23 cellular contexts compared by ENCODE assay signal in the genomic region with DNA sequence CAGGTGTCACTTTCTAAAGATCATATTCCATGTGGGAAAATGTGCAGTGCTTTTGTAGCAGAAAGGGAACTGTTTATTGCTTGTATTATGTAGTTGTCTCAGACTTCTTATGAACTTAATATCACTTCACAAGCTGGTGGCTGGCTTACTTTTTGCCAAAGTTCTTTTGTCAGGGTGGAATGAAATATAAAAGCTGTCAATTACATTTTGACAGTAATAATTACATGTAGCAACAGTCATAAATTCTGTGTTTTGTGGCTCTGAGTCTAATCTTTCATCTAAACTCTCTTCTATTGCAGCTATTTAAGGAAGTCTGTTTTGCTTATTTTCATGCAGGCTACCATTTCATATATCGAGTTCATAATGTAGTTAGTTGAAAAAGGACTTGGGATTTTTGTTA.
"Had no signal": no experiment of that assay in that cellular context is flagged by ENCODE, and none has a peak within 500 bp of the region (broad histone marks: within the 10 kb centered on the region; RNA-seq: fewer than 3 reads in every experiment).

No MANE protein-coding gene starts in this region.

- H3K27ac Mint-ChIP-seq: activated CD8-positive, alpha-beta memory T cell treated with anti-CD3 and anti-CD28 coated beads, Interleukin-2, amount 10 ng/mL, durations not matched to agents 7 days and 5 days; activated naive CD4-positive, alpha-beta T cell treated with anti-CD3 and anti-CD28 coated beads, Interleukin-2, amount 50 U/mL, for 72 hours; activated naive CD8-positive, alpha-beta T cell treated with anti-CD3 and anti-CD28 coated beads, Interleukin-2, amount 50 U/mL, for 24 hours; activated T-cell treated with anti-CD3 and anti-CD28 coated beads, Interleukin-2, amount 50 U/mL, for 24 hours; activated T-helper 1 cell treated with anti-CD3 and anti-CD28 coated beads, Interleukin-12 subunit alpha, Interleukin-12 subunit beta, Interleukin-2, Interleukin-4 antibody, amounts not matched to agents 30 ng/mL and 10 ng/mL and 1 ng/mL, durations not matched to agents 14 hours and 24 hours and 36 hours; IgD-negative memory B cell had no signal

- H3K4me3 Mint-ChIP-seq: activated CD8-positive, alpha-beta memory T cell treated with anti-CD3 and anti-CD28 coated beads, Interleukin-2, amount 10 ng/mL, durations not matched to agents 7 days and 5 days; activated naive CD8-positive, alpha-beta T cell treated with anti-CD3 and anti-CD28 coated beads, Interleukin-2, amount 50 U/mL, for 24 hours; activated T-cell treated with anti-CD3 and anti-CD28 coated beads, Interleukin-2, amount 50 U/mL, for 24 hours; activated T-helper 1 cell treated with anti-CD3 and anti-CD28 coated beads, Interleukin-12 subunit alpha, Interleukin-12 subunit beta, Interleukin-2, Interleukin-4 antibody, amounts not matched to agents 30 ng/mL and 10 ng/mL and 1 ng/mL, durations not matched to agents 14 hours and 24 hours and 36 hours; IgD-negative memory B cell had no signal

- H3K27me3 Mint-ChIP-seq: activated naive CD8-positive, alpha-beta T cell treated with anti-CD3 and anti-CD28 coated beads, Interleukin-2, amount 50 U/mL, for 24 hours had no signal

- H3K36me3 Mint-ChIP-seq: activated CD8-positive, alpha-beta memory T cell treated with anti-CD3 and anti-CD28 coated beads, Interleukin-2, amount 10 ng/mL, durations not matched to agents 7 days and 5 days; activated naive CD4-positive, alpha-beta T cell treated with anti-CD3 and anti-CD28 coated beads, Interleukin-2, amount 50 U/mL, for 72 hours; IgD-negative memory B cell had no signal

- H3K9me3 Mint-ChIP-seq: activated naive CD4-positive, alpha-beta T cell treated with anti-CD3 and anti-CD28 coated beads, Interleukin-2, amount 50 U/mL, for 72 hours; activated naive CD8-positive, alpha-beta T cell treated with anti-CD3 and anti-CD28 coated beads, Interleukin-2, amount 50 U/mL, for 24 hours; activated T-cell treated with anti-CD3 and anti-CD28 coated beads, Interleukin-2, amount 50 U/mL, for 24 hours; activated T-helper 1 cell treated with anti-CD3 and anti-CD28 coated beads, Interleukin-12 subunit alpha, Interleukin-12 subunit beta, Interleukin-2, Interleukin-4 antibody, amounts not matched to agents 30 ng/mL and 10 ng/mL and 1 ng/mL, durations not matched to agents 14 hours and 24 hours and 36 hours had no signal

- H3K4me1 Mint-ChIP-seq: activated CD8-positive, alpha-beta memory T cell treated with anti-CD3 and anti-CD28 coated beads, Interleukin-2, amount 10 ng/mL, durations not matched to agents 7 days and 5 days; activated naive CD8-positive, alpha-beta T cell treated with anti-CD3 and anti-CD28 coated beads, Interleukin-2, amount 50 U/mL, for 24 hours had no signal

- ATAC-seq: activated CD4-positive, CD25-positive, alpha-beta regulatory T cell treated with anti-CD3 and anti-CD28 coated beads, Interleukin-2, amount 50 U/mL, for 24 hours; activated CD8-positive, alpha-beta memory T cell treated with anti-CD3 and anti-CD28 coated beads, Interleukin-2, amount 10 ng/mL, durations not matched to agents 7 days and 5 days; activated naive CD4-positive, alpha-beta T cell treated with anti-CD3 and anti-CD28 coated beads, Interleukin-2, amount 50 U/mL, for 72 hours; activated naive CD8-positive, alpha-beta T cell treated with anti-CD3 and anti-CD28 coated beads, Interleukin-2, amount 50 U/mL, for 24 hours; body of pancreas; Panc1; Right ventricle myocardium inferior had no signal

- DNase-seq: activated CD4-positive, alpha-beta T cell treated with anti-CD3 and anti-CD28 coated beads for 4 hours; activated CD8-positive, alpha-beta memory T cell treated with anti-CD3 and anti-CD28 coated beads, Interleukin-2, amount 10 ng/mL, durations not matched to agents 7 days and 5 days; activated effector memory CD4-positive, alpha-beta T cell treated with Interleukin-2 at 50 U/mL for 16 hours; activated naive CD4-positive, alpha-beta T cell treated with Interleukin-2 at 50 U/mL for 16 hours; activated naive CD8-positive, alpha-beta T cell treated with anti-CD3 and anti-CD28 coated beads, Interleukin-2, amount 50 U/mL, for 24 hours; activated T-cell treated with anti-CD3 and anti-CD28 coated beads, Interleukin-2, amount 50 U/mL, for 24 hours; amniotic stem cell; body of pancreas; KG1; NCI-H1092; NCI-H1436; NCI-H1694 treated with DMSO at 0.1 percent for 48 hours; NCI-H2029 treated with DMSO at 0.1 percent for 48 hours; NCI-H526; NCI-H82; RPMI8226; T-helper 1 cell had no signal
